Comparison of ENCODE assay signal across 8 cellular contexts in genomic region chr14:90758959-90759358, GRCh38. TPM values are rescaled to one million over a fixed set of nuclear protein-coding genes. Genes with fewer than 3 reads are reported as not detected.
DNase-seq lines count a peak whose midpoint lies in the region; ATAC-seq and TF ChIP-seq lines count a peak whose summit lies in the region.

No MANE protein-coding gene starts in this region.

- H3K4me1 Mint-ChIP-seq in activated CD8-positive, alpha-beta T cell treated with anti-CD3 and anti-CD28 coated beads for 36 hours (ENCODE audit: low read depth) = peaks cover 15% of the 10 kb centered on the region
- peaks cover 5% of the 10 kb centered on the region for H3K4me1 Mint-ChIP-seq in osteocyte (ENCODE audit: unreplicated experiment)

- CTCF ChIA-PET in activated CD8-positive, alpha-beta T cell treated with anti-CD3 and anti-CD28 coated beads for 36 hours (lab: Charles Lee) = interaction anchor here (0.5 to 3.9 kb wide), 36 partner anchors 9 to 457 kb away, joined by 3 to 52 read pairs (median 4); no protein-coding TSS in a partner anchor

- DNase-seq in activated CD8-positive, alpha-beta memory T cell treated with anti-CD3 and anti-CD28 coated beads for 24 hours = peak; percentile 68
- no peak for DNase-seq in activated CD8-positive, alpha-beta memory T cell treated with anti-CD3 and anti-CD28 coated beads, Interleukin-2, amount 50 U/mL, for 4 hours
- DNase-seq in activated CD8-positive, alpha-beta T cell treated with anti-CD3 and anti-CD28 coated beads for 36 hours = peak; percentile 24
- DNase-seq in foreskin fibroblast = peak; percentile 41 to 77
- peak; percentile 80 for DNase-seq in osteocyte (ENCODE audit: extremely low spot score, unreplicated experiment)
- no peak for DNase-seq in COR-L47 (lab: John Stamatoyannopoulos, UW)

- POLR2A ChIA-PET in activated CD8-positive, alpha-beta T cell treated with anti-CD3 and anti-CD28 coated beads for 36 hours (lab: Charles Lee) = interaction anchor here (1.0 to 1.9 kb wide), 6 partner anchors 14 to 376 kb away, joined by 3 to 7 read pairs (median 3); partner anchors contain the start of gene CALM1

- intact Hi-C loops in activated CD8-positive, alpha-beta T cell treated with anti-CD3 and anti-CD28 coated beads for 36 hours (cut with micrococcal nuclease) = no loop called here

- TF ChIP-seq POLR2A in GM18505 (IDR thresholded peaks at IDR 0.05; ENCODE audit: borderline replicate concordance, extremely low read depth, insufficient read depth, insufficient read length) = no peak

- peak overlapping the region; percentile 77 for H3K27ac Mint-ChIP-seq in activated CD8-positive, alpha-beta T cell treated with anti-CD3 and anti-CD28 coated beads for 36 hours
- H3K27ac Mint-ChIP-seq in osteocyte (ENCODE audit: unreplicated experiment) = peak overlapping the region; percentile 78

- peaks cover 2% of the 10 kb centered on the region for H3K36me3 Mint-ChIP-seq in activated CD8-positive, alpha-beta T cell treated with anti-CD3 and anti-CD28 coated beads for 36 hours (ENCODE audit: low read depth)
- peaks cover 8% of the 10 kb centered on the region for H3K36me3 Mint-ChIP-seq in osteocyte (ENCODE audit: unreplicated experiment)

- H3K4me3 Mint-ChIP-seq in activated CD8-positive, alpha-beta T cell treated with anti-CD3 and anti-CD28 coated beads for 36 hours = peak overlapping the region; percentile 75
- H3K4me3 Mint-ChIP-seq in osteocyte (ENCODE audit: unreplicated experiment) = peak overlapping the region; percentile 69

- H3K9me3 Mint-ChIP-seq in activated CD8-positive, alpha-beta T cell treated with anti-CD3 and anti-CD28 coated beads for 36 hours = peaks cover 8% of the 10 kb centered on the region
- H3K9me3 Mint-ChIP-seq in osteocyte (ENCODE audit: unreplicated experiment) = peaks cover 8% of the 10 kb centered on the region

- no peaks in the 10 kb centered on the region for H3K27me3 Mint-ChIP-seq in activated CD8-positive, alpha-beta T cell treated with anti-CD3 and anti-CD28 coated beads for 36 hours
- no peaks in the 10 kb centered on the region for H3K27me3 Mint-ChIP-seq in osteocyte (ENCODE audit: unreplicated experiment)

- no peak for TF ChIP-seq CTCF in activated CD8-positive, alpha-beta T cell treated with anti-CD3 and anti-CD28 coated beads for 36 hours (IDR thresholded peaks at IDR 0.05)
- TF ChIP-seq CTCF in foreskin fibroblast (IDR thresholded peaks at IDR 0.05; ENCODE audit: low read depth, low read length) (no peak), osteocyte (IDR thresholded peaks at IDR 0.05) (no peak)

- no peak for ATAC-seq in activated CD8-positive, alpha-beta T cell treated with anti-CD3 and anti-CD28 coated beads for 36 hours
- ATAC-seq in GM18505 (IDR thresholded peaks at IDR 0.05; ENCODE audit: unreplicated experiment) = no peak
- no peak for ATAC-seq in HG03280 (IDR thresholded peaks at IDR 0.05; ENCODE audit: unreplicated experiment)

- H3K4me3 ChIP-seq in foreskin fibroblast (ENCODE audit: low read depth in 1 of 2, low read length in 2 of 2) = peak overlapping the region; percentile 59 to 73

RNA-seq across cellular contexts. Expression of gene TTC7B, which starts 57.3 kb away (rescaled TPM):
- 1 to 10 TPM; 5.6 to 7.8 TPM for total RNA-seq in activated CD8-positive, alpha-beta T cell treated with anti-CD3 and anti-CD28 coated beads for 36 hours
- total RNA-seq in osteocyte = 43.2 and 44.7 TPM in 2 replicates

Comparison
In these comparisons a context has a peak if more than half of its experiments do, and no peak if none do; other contexts are left out.
1. DNase-seq: peak in activated CD8-positive, alpha-beta memory T cell treated with anti-CD3 and anti-CD28 coated beads for 24 hours (single experiment), activated CD8-positive, alpha-beta T cell treated with anti-CD3 and anti-CD28 coated beads for 36 hours (single experiment), foreskin fibroblast (2 of 2) and osteocyte (single experiment); none in activated CD8-positive, alpha-beta memory T cell treated with anti-CD3 and anti-CD28 coated beads, Interleukin-2, amount 50 U/mL, for 4 hours (single experiment) and COR-L47 (single experiment).